ENCODE assay signal across 1 cellular context in genomic region chr7:8391353-8392062, GRCh38.
TF ChIP-seq lines count a peak whose summit lies in the region.

No MANE protein-coding gene starts in this region.

TF ChIP-seq in GM12878, 131 proteins besides CTCF, POLR2A, EP300 and RAD21 (continued from another document):
- TF ChIP-seq CEBPZ (IDR thresholded peaks at IDR 0.05; ENCODE audit: low read depth, low read length) (no peak), CHD1 (IDR thresholded peaks at IDR 0.05; ENCODE audit: low read depth, low read length) (no peak), CUX1 (IDR thresholded peaks at IDR 0.05; ENCODE audit: insufficient replicate concordance, low read depth, low read length) (no peak), SKIL (IDR thresholded peaks at IDR 0.05; ENCODE audit: low read depth, poor library complexity, severe bottlenecking) (no peak), ZZZ3 (IDR thresholded peaks at IDR 0.05; ENCODE audit: control insufficient read depth, insufficient read length, low read depth) (no peak)
